In the genomic region with DNA sequence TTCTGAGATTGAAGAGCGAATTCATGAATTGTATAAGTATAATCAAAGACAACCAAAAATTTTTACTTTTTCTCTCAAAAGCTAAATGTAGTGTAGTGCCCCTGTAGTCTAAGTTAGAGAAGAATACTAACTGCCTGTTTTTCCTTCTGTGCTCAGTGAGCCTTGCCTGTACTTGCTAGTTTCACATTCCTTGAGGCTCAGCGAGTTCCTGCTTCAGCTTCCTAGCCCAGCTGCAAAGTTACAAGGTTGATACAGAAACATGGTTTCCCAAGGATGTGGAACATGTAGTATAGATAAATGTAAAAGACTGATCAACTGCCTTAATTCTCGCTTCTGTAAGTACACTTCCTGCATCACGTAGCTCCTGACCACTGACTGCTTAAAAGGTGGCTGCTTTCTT, we compare ENCODE assay signal across 2 cellular contexts.
TF ChIP-seq lines count a peak whose summit lies in the region.

No MANE protein-coding gene starts in this region.

TF ChIP-seq in K562, 482 proteins besides CTCF, POLR2A, EP300 and RAD21:
- TF ChIP-seq EP400 (IDR thresholded peaks at IDR 0.05) (no peak), ZNF444 (CRISPR knock-in tag; IDR thresholded peaks at IDR 0.05) (no peak), ESRRB (CRISPR knock-in tag; IDR thresholded peaks at IDR 0.05; ENCODE audit: borderline replicate concordance) (no peak), CREB1 (IDR thresholded peaks at IDR 0.05) (no peak), CREB1 (CRISPR knock-in tag; IDR thresholded peaks at IDR 0.05) (no peak), HMBOX1 (IDR thresholded peaks at IDR 0.05) (peak; percentile 23; the same call in 1 of the 2 replicates), MGA (IDR thresholded peaks at IDR 0.05) (no peak)

TF ChIP-seq in WTC11, 78 proteins besides CTCF, POLR2A, EP300 and RAD21:
- no peak for TF ChIP-seq RELA (CRISPR knock-in tag; IDR thresholded peaks at IDR 0.05; ENCODE audit: borderline replicate concordance)
- no peak for TF ChIP-seq SP1 (CRISPR knock-in tag; conservative IDR thresholded peaks at IDR 0.05)
- TF ChIP-seq ZNF416 (CRISPR knock-in tag; IDR thresholded peaks at IDR 0.05), result no peak
- TF ChIP-seq NFE2L1 (CRISPR knock-in tag; IDR thresholded peaks at IDR 0.05), result no peak
- no peak for TF ChIP-seq ZNF671 (CRISPR knock-in tag; IDR thresholded peaks at IDR 0.05)
- TF ChIP-seq CBFB (CRISPR knock-in tag; IDR thresholded peaks at IDR 0.05; ENCODE audit: low read depth), result no peak
- TF ChIP-seq EMX1 (CRISPR knock-in tag; IDR thresholded peaks at IDR 0.05), result no peak
- TF ChIP-seq, protein P1, sequence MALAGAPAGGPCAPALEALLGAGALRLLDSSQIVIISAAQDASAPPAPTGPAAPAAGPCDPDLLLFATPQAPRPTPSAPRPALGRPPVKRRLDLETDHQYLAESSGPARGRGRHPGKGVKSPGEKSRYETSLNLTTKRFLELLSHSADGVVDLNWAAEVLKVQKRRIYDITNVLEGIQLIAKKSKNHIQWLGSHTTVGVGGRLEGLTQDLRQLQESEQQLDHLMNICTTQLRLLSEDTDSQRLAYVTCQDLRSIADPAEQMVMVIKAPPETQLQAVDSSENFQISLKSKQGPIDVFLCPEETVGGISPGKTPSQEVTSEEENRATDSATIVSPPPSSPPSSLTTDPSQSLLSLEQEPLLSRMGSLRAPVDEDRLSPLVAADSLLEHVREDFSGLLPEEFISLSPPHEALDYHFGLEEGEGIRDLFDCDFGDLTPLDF (CRISPR knock-in tag; IDR thresholded peaks at IDR 0.05), result no peak
- TF ChIP-seq, protein P2, sequence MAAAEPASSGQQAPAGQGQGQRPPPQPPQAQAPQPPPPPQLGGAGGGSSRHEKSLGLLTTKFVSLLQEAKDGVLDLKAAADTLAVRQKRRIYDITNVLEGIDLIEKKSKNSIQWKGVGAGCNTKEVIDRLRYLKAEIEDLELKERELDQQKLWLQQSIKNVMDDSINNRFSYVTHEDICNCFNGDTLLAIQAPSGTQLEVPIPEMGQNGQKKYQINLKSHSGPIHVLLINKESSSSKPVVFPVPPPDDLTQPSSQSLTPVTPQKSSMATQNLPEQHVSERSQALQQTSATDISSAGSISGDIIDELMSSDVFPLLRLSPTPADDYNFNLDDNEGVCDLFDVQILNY (CRISPR knock-in tag; IDR thresholded peaks at IDR 0.05), result no peak
- TF ChIP-seq ZNF232 (CRISPR knock-in tag; IDR thresholded peaks at IDR 0.05), result no peak
- TF ChIP-seq ZNF423 (CRISPR knock-in tag; IDR thresholded peaks at IDR 0.05), result no peak
- TF ChIP-seq NFYB (CRISPR knock-in tag; conservative IDR thresholded peaks at IDR 0.05; ENCODE audit: low read depth), result no peak
- TF ChIP-seq ZBTB21 (CRISPR knock-in tag; IDR thresholded peaks at IDR 0.05; ENCODE audit: borderline replicate concordance), result no peak
- no peak for TF ChIP-seq ATF3 (CRISPR knock-in tag; conservative IDR thresholded peaks at IDR 0.05)
- TF ChIP-seq PRRX2 (CRISPR knock-in tag; IDR thresholded peaks at IDR 0.05), result no peak
- TF ChIP-seq SMAD3 (CRISPR knock-in tag; IDR thresholded peaks at IDR 0.05; ENCODE audit: borderline replicate concordance), result no peak
- no peak for TF ChIP-seq FOXP1 (CRISPR knock-in tag; IDR thresholded peaks at IDR 0.05; ENCODE audit: borderline replicate concordance)
- TF ChIP-seq ZNF219 (CRISPR knock-in tag; IDR thresholded peaks at IDR 0.05; ENCODE audit: borderline replicate concordance), result no peak
- no peak for TF ChIP-seq ATF6 (CRISPR knock-in tag; IDR thresholded peaks at IDR 0.05)
- no peak for TF ChIP-seq NFATC4 (CRISPR knock-in tag; IDR thresholded peaks at IDR 0.05)
